8 cellular contexts compared by ENCODE assay signal in the genomic region with DNA sequence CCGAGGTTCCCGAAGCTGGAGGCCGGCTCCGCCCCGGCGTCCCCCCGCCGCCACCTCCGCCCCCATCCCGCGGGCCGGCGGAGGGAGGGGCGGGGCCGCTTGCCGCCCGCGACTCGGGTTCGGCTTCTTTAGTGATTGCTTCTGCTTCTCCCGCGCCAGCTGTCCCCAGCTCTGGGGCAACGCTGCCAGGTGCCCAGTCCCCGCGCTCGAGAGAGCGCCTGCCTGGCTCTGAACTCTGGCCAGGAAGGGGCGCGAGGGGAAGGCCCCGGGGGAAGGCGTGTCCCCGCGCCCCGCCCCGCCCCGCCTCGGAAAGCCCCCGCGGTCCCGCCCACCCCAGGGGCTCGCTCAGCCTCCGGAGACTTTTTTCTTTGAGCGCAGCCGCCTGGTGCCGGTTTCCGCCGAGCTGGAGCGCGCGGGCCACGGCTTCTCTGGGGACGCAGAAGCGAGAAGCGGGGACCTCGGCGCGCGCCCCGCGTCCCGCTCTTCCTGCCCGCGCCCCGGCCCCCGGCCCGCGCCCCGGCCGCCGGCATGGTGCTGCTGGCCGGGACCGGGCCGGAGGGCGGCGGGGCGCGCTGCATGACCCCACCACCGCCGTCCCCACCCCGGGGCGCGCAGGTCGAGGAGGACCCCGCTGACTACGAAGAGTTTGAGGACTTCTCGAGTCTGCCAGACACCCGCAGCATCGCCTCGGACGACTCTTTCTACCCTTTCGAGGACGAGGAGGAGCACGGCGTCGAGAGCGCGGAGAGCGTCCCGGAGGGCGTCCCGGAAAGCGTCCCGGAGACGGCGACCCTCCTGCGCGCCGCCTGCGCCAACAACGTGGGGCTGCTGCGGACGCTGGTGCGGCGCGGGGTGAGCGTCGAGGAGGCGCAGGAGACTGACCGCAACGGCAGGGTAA. TPM values are rescaled to one million over a fixed set of nuclear protein-coding genes. Genes with fewer than 3 reads are reported as not detected.
DNase-seq lines count a peak whose midpoint lies in the region; ATAC-seq, FAIRE-seq and TF ChIP-seq lines count a peak whose summit lies in the region.

ANKRD33B (plus strand) TSS at position 131 of the 898 bp plus-strand sequence; CDS start at position 529, 398 bp downstream.

- 0% methylated on average over 3 of the region's 120 CpGs for WGBS in A549 (ENCODE audit: missing lambda C conversion rate)
- under 1% methylated on average over 82 of the region's 120 CpGs for WGBS in mesenchymal stem cell

- peak within 1 kb of the TSS; percentile 89 for H3K4me3 ChIP-seq in A549
- peak within 1 kb of the TSS; percentile 81 to 86 for H3K4me3 ChIP-seq in mesenchymal stem cell (ENCODE audit: insufficient read depth in 1 of 2, low read depth in 1 of 2, low read length in 2 of 2)

- H2AFZ ChIP-seq in mesenchymal stem cell (ENCODE audit: low read depth, low read length): peak within 1 kb of the TSS; percentile 49

- no peaks in the 10 kb centered on the region for H3K9me3 Mint-ChIP-seq in dendritic cell treated with granulocyte-macrophage colony-stimulating factor and Interleukin-4, amounts not matched to agents 40 ng/mL and 50 ng/mL, for 4 days

- H2AK5ac ChIP-seq in mesenchymal stem cell (ENCODE audit: low read length, severe bottlenecking): peak within 1 kb of the TSS; percentile 49

- ATAC-seq in A549: peak; percentile 68 to 69
- peak; percentile 31 for ATAC-seq in GM18870 (IDR thresholded peaks at IDR 0.05; ENCODE audit: unreplicated experiment)
- peak; percentile 47 for ATAC-seq in HG03095 (IDR thresholded peaks at IDR 0.05; ENCODE audit: unreplicated experiment)

- H2BK15ac ChIP-seq in mesenchymal stem cell (ENCODE audit: low read depth, poor library complexity, severe bottlenecking): peak within 1 kb of the TSS; percentile 89

- no peak for FAIRE-seq in A549 (lab: Jason Lieb, UNC)

- H3K27ac Mint-ChIP-seq in dendritic cell treated with granulocyte-macrophage colony-stimulating factor and Interleukin-4, amounts not matched to agents 40 ng/mL and 50 ng/mL, for 4 days: peak within 1 kb of the TSS; percentile 45

- no peaks in the 10 kb centered on the region for H3K27me3 ChIP-seq in mesenchymal stem cell (ENCODE audit: control insufficient read depth in 1 of 2, insufficient read depth in 1 of 2, low read length in 2 of 2)

- H2BK5ac ChIP-seq in mesenchymal stem cell (ENCODE audit: low read depth, low read length, poor library complexity, severe bottlenecking): peak within 1 kb of the TSS; percentile 21

- intact Hi-C loops in dendritic cell treated with granulocyte-macrophage colony-stimulating factor and Interleukin-4, amounts not matched to agents 40 ng/mL and 50 ng/mL, for 4 days (cut with micrococcal nuclease): loop anchor here (2.0 kb wide), 1 partner anchor 63 kb away; no protein-coding TSS in a partner anchor

- H3K14ac ChIP-seq in mesenchymal stem cell (ENCODE audit: low read length in 2 of 2): peak within 1 kb of the TSS in 1 of 2 experiments; percentile 56

- peak within 1 kb of the TSS; percentile 85 to 99 for H3K27ac ChIP-seq in A549
- no peak within 1 kb of the TSS for H3K27ac ChIP-seq in mesenchymal stem cell (ENCODE audit: low read length, poor library complexity, severe bottlenecking)

- H3K79me1 ChIP-seq in mesenchymal stem cell (replicated peaks; ENCODE audit: low read length, poor library complexity, severe bottlenecking): peaks cover 22% of the 10 kb centered on the region

- peak in 1 of 2 experiments; percentile 14; a peak in 1 of 5 replicates for TF ChIP-seq RAD21 in A549 (conservative IDR thresholded peaks at IDR 0.05 in 1 of 2, IDR thresholded peaks at IDR 0.05 in 1 of 2)

- H3K36me3 ChIP-seq in mesenchymal stem cell (ENCODE audit: control insufficient read depth in 1 of 2, insufficient read depth in 2 of 2, low read depth in 1 of 2, low read length in 2 of 2): peaks cover 0 to 3% of the 10 kb centered on the region in 2 experiments

- peak within 1 kb of the TSS; percentile 43 to 76 for H3K4ac ChIP-seq in mesenchymal stem cell (ENCODE audit: low read depth in 1 of 2, low read length in 2 of 2)

- DNase-seq in A549 (ENCODE audit: low read depth in 1 of 2, low spot score in 1 of 2): peak; percentile 63 to 77
- DNase-seq in NCI-H460 (ENCODE audit: extremely low read depth, low read depth): peak; percentile 59
- peak; percentile 75 to 82 for DNase-seq in activated CD4-positive, alpha-beta T cell treated with anti-CD3 and anti-CD28 coated beads for 4 hours
- DNase-seq in mesenchymal stem cell: peak; percentile 71
- DNase-seq in stimulated activated CD8-positive, alpha-beta memory T cell treated with anti-CD3 and anti-CD28 coated beads, Interleukin-2, amount 100 ng/mL, for 1 hour (ENCODE audit: low read depth in 2 of 2): peak; percentile 57 to 70

- H2BK120ac ChIP-seq in mesenchymal stem cell (ENCODE audit: low read depth, low read length): peak within 1 kb of the TSS; percentile 24

- peak within 1 kb of the TSS; percentile 44 to 79 for H2BK12ac ChIP-seq in mesenchymal stem cell (ENCODE audit: low read length in 2 of 2)

- H3K4me1 ChIP-seq in A549 (peaks cover 46% of the 10 kb centered on the region), mesenchymal stem cell (ENCODE audit: control insufficient read depth, insufficient read depth, low read depth, low read length) (peaks cover 36% of the 10 kb centered on the region)

- no peaks in the 10 kb centered on the region for H3K36me3 Mint-ChIP-seq in dendritic cell treated with granulocyte-macrophage colony-stimulating factor and Interleukin-4, amounts not matched to agents 40 ng/mL and 50 ng/mL, for 4 days (ENCODE audit: low read depth)

- TF ChIP-seq EP300 in A549 (IDR thresholded peaks at IDR 0.05): no peak

- peak within 1 kb of the TSS; percentile 76 for H3K4me3 Mint-ChIP-seq in dendritic cell treated with granulocyte-macrophage colony-stimulating factor and Interleukin-4, amounts not matched to agents 40 ng/mL and 50 ng/mL, for 4 days

- peak within 1 kb of the TSS; percentile 98 for H4K8ac ChIP-seq in mesenchymal stem cell (ENCODE audit: low read length)

- peak within 1 kb of the TSS; percentile 83 for H3K9ac ChIP-seq in mesenchymal stem cell (ENCODE audit: low read length)

- no peaks in the 10 kb centered on the region for H3K9me3 ChIP-seq in A549
- no peaks in the 10 kb centered on the region for H3K9me3 ChIP-seq in mesenchymal stem cell (ENCODE audit: control insufficient read depth, low read length)

- peak within 1 kb of the TSS in 1 of 2 experiments; percentile 9 for H3K23ac ChIP-seq in mesenchymal stem cell (ENCODE audit: low read length in 2 of 2)

- H3K27me3 Mint-ChIP-seq in dendritic cell treated with granulocyte-macrophage colony-stimulating factor and Interleukin-4, amounts not matched to agents 40 ng/mL and 50 ng/mL, for 4 days: peaks cover 69% of the 10 kb centered on the region

- CTCF ChIA-PET in A549 (lab: Yijun Ruan, JAX): interaction anchor here (0.8 to 5.2 kb wide), 4 partner anchors 63 to 111 kb away, joined by 3 to 35 read pairs (median 5); no protein-coding TSS in a partner anchor

- TF ChIP-seq POLR2A in A549 (IDR thresholded peaks at IDR 0.05; ENCODE audit: low read length): peak; percentile 55

- peaks cover 35% of the 10 kb centered on the region for H3K4me1 Mint-ChIP-seq in dendritic cell treated with granulocyte-macrophage colony-stimulating factor and Interleukin-4, amounts not matched to agents 40 ng/mL and 50 ng/mL, for 4 days (ENCODE audit: low read depth)

- peak within 1 kb of the TSS; percentile 84 to 88 for H3K18ac ChIP-seq in mesenchymal stem cell (ENCODE audit: low read depth in 1 of 2, low read length in 2 of 2)

- H3K4me2 ChIP-seq in A549 (peak within 1 kb of the TSS; percentile 73), mesenchymal stem cell (ENCODE audit: low read length, poor library complexity, severe bottlenecking) (peak within 1 kb of the TSS; percentile 87)

- peak within 1 kb of the TSS; percentile 56 for H4K91ac ChIP-seq in mesenchymal stem cell (ENCODE audit: low read length)

- no peak for TF ChIP-seq CTCF in A549 (IDR thresholded peaks at IDR 0.05)

- POLR2A ChIA-PET in A549 (lab: Yijun Ruan, JAX): interaction anchor here (0.7 to 1.6 kb wide), 4 partner anchors 13 to 474 kb away, joined by 3 to 8 read pairs (median 6); no protein-coding TSS in a partner anchor

TF ChIP-seq in A549, 52 proteins besides CTCF, POLR2A, EP300 and RAD21 (continues in another document):
- TF ChIP-seq BCL3 (IDR thresholded peaks at IDR 0.05) (0 out of 3 replicates have a peak, but pooled peaks have one; percentile 33), JUN (IDR thresholded peaks at IDR 0.05) (peak; percentile 61 to 76), MAX (IDR thresholded peaks at IDR 0.05) (peak; percentile 18; the same call in 1 of the 2 replicates), GATA3 (IDR thresholded peaks at IDR 0.05; ENCODE audit: borderline replicate concordance) (no peak; the same call in 1 of the 2 replicates), HOXB13 (CRISPR knock-in tag; IDR thresholded peaks at IDR 0.05; ENCODE audit: low read depth) (no peak), FOSL2 (IDR thresholded peaks at IDR 0.05) (no peak), FOSL2 (CRISPR knock-in tag; IDR thresholded peaks at IDR 0.05) (no peak), PHF8 (IDR thresholded peaks at IDR 0.05; ENCODE audit: borderline replicate concordance, low read depth) (peak; percentile 49; the same call in 1 of the 2 replicates), EHMT2 (IDR thresholded peaks at IDR 0.05; ENCODE audit: low read depth) (no peak)

RNA-seq across cellular contexts. Expression of gene ANKRD33B, which starts in this region (rescaled TPM):
- polyA plus RNA-seq in A549 (2011; rRNA removed): 6.9 and 8.2 TPM in 2 replicates
- polyA plus RNA-seq in A549 (2012; cell fraction: cytosol; rRNA removed): 7.3 and 11.1 TPM in 2 replicates
- 24.2 and 33.7 TPM in 2 replicates for polyA plus RNA-seq in A549 (2012; cell fraction: nucleus; rRNA removed)
- polyA plus RNA-seq in A549 (2017; fragmentation: RNase III; extraction: RNeasy Plus Mini Kit Qiagen cat#74134 plus additional on column Dnase treatment): 4.0 to 7.1 TPM (median 4.4 TPM) in 3 replicates
- polyA minus RNA-seq in A549 (2011; rRNA and poly(A)+ RNA removed): 24.1 and 27.2 TPM in 2 replicates
- 7.2 and 8.4 TPM in 2 replicates for total RNA-seq in NCI-H460 (2014; rRNA removed; shearing (Covaris generic))
- 2.4 and 3.6 TPM in 2 replicates for polyA plus RNA-seq in NCI-H460 (2014; cell fraction: nucleus; rRNA removed)
- 0.64 TPM for polyA plus RNA-seq in mesenchymal stem cell (2013, experiment 1 of 2)
- polyA plus RNA-seq in mesenchymal stem cell (2013, experiment 2 of 2): 0.71 TPM
